In the genomic region with DNA sequence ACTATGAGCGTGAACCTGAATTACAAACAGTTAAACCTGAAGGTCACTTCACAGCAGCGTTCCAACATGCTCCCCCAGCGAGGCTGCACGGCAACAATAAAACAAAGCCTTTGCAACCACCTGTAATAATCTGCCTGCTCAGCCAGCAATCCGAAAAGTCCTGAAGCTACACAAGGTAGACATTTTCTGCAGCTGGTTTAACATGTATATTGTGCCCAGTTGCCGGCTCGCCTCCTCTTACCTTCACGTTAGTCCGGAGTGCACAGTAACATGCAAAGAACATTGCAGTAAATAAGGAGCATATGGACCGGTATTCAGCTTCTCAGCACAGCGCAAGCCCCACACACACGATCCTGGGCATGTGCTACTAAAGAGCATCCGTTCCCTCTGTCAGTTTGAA, we compare ENCODE assay signal across 2 cellular contexts.
TF ChIP-seq lines count a peak whose summit lies in the region.

No MANE protein-coding gene starts in this region.

TF ChIP-seq in SK-N-SH, 30 proteins besides CTCF, POLR2A, EP300 and RAD21 (continued from another document):
- TF ChIP-seq FOSL2 (IDR thresholded peaks at IDR 0.05; ENCODE audit: borderline replicate concordance, low read depth) = no peak
- no peak for TF ChIP-seq ELF1 (IDR thresholded peaks at IDR 0.05)
- no peak for TF ChIP-seq GABPA (IDR thresholded peaks at IDR 0.05; ENCODE audit: low read depth)
- no peak for TF ChIP-seq TCF12 (IDR thresholded peaks at IDR 0.05)
- no peak for TF ChIP-seq RCOR1 (IDR thresholded peaks at IDR 0.05; ENCODE audit: low read length)
- TF ChIP-seq MXI1 (IDR thresholded peaks at IDR 0.05; ENCODE audit: low read depth, low read length) = no peak
- TF ChIP-seq EZH2phosphoT487 (IDR thresholded peaks at IDR 0.05; ENCODE audit: borderline replicate concordance, low read depth) = no peak
- TF ChIP-seq, protein P1, sequence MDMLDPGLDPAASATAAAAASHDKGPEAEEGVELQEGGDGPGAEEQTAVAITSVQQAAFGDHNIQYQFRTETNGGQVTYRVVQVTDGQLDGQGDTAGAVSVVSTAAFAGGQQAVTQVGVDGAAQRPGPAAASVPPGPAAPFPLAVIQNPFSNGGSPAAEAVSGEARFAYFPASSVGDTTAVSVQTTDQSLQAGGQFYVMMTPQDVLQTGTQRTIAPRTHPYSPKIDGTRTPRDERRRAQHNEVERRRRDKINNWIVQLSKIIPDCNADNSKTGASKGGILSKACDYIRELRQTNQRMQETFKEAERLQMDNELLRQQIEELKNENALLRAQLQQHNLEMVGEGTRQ (IDR thresholded peaks at IDR 0.05; ENCODE audit: borderline replicate concordance, low read depth, low read length) = no peak
- TF ChIP-seq, protein P2, sequence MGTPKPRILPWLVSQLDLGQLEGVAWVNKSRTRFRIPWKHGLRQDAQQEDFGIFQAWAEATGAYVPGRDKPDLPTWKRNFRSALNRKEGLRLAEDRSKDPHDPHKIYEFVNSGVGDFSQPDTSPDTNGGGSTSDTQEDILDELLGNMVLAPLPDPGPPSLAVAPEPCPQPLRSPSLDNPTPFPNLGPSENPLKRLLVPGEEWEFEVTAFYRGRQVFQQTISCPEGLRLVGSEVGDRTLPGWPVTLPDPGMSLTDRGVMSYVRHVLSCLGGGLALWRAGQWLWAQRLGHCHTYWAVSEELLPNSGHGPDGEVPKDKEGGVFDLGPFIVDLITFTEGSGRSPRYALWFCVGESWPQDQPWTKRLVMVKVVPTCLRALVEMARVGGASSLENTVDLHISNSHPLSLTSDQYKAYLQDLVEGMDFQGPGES (IDR thresholded peaks at IDR 0.05; ENCODE audit: low read depth, low read length) = no peak
- TF ChIP-seq YY1 (IDR thresholded peaks at IDR 0.05; ENCODE audit: low read depth) = no peak
- TF ChIP-seq NRF1 (IDR thresholded peaks at IDR 0.05; ENCODE audit: low read depth, low read length) = no peak

TF ChIP-seq in SK-N-SH treated with all-trans-retinoic acid at 6 μM for 48 hours, 23 proteins besides CTCF, POLR2A, EP300 and RAD21 (continued from another document):
- TF ChIP-seq, protein P3, sequence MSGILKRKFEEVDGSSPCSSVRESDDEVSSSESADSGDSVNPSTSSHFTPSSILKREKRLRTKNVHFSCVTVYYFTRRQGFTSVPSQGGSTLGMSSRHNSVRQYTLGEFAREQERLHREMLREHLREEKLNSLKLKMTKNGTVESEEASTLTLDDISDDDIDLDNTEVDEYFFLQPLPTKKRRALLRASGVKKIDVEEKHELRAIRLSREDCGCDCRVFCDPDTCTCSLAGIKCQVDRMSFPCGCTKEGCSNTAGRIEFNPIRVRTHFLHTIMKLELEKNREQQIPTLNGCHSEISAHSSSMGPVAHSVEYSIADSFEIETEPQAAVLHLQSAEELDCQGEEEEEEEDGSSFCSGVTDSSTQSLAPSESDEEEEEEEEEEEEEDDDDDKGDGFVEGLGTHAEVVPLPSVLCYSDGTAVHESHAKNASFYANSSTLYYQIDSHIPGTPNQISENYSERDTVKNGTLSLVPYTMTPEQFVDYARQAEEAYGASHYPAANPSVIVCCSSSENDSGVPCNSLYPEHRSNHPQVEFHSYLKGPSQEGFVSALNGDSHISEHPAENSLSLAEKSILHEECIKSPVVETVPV (CRISPR knock-in tag; IDR thresholded peaks at IDR 0.05) = no peak
- TF ChIP-seq ZNF565 (CRISPR knock-in tag; conservative IDR thresholded peaks at IDR 0.05; ENCODE audit: low read depth) = no peak
- TF ChIP-seq PPARA (CRISPR knock-in tag; IDR thresholded peaks at IDR 0.05; ENCODE audit: borderline replicate concordance) = no peak
- no peak for TF ChIP-seq SNAI2 (CRISPR knock-in tag; IDR thresholded peaks at IDR 0.05)
- TF ChIP-seq CSDC2 (CRISPR knock-in tag; IDR thresholded peaks at IDR 0.05) = no peak
